ENCODE assay signal across 11 cellular contexts in genomic region chr1:68141801-68142440, GRCh38.
DNase-seq lines count a peak whose midpoint lies in the region; ATAC-seq and TF ChIP-seq lines count a peak whose summit lies in the region.
"Had no signal": no experiment of that assay in that cellular context is flagged by ENCODE, and none has a peak within 500 bp of the region (broad histone marks: within the 10 kb centered on the region; RNA-seq: fewer than 3 reads in every experiment).

No MANE protein-coding gene starts in this region.

- H3K4me3 ChIP-seq in mammary epithelial cell (replicated peaks in 1 of 3; ENCODE audit: insufficient read depth in 1 of 3, low read depth in 2 of 3, low read length in 3 of 3) (no peak overlapping the region), right atrium auricular region (no peak overlapping the region), upper lobe of right lung (no peak overlapping the region)

- peak overlapping the region; percentile 88 for H3K27ac Mint-ChIP-seq in neural crest cell (ENCODE audit: unreplicated experiment)
- no peak overlapping the region for H3K27ac Mint-ChIP-seq in T-helper 2 cell treated with Interferon-gamma antibody and Interleukin-4, amounts not matched to agents 5 μg/mL and 100 μg/mL, for 36 hours
- H3K27ac Mint-ChIP-seq: CD4-positive, alpha-beta memory T cell; immature natural killer cell had no signal

- CTCF ChIA-PET in mammary epithelial cell (lab: Charles Lee; ENCODE audit: low non-redundant PET): no interaction called here

- no peak overlapping the region for H3K9ac ChIP-seq in mammary epithelial cell (ENCODE audit: insufficient read depth, low read length)

- no peak for TF ChIP-seq CTCF in mammary epithelial cell (conservative IDR thresholded peaks at IDR 0.05 in 1 of 2, IDR thresholded peaks at IDR 0.05 in 1 of 2; ENCODE audit: extremely low read depth in 1 of 2, insufficient read depth in 1 of 2, low read depth in 1 of 2, low read length in 2 of 2)
- TF ChIP-seq CTCF in right atrium auricular region (IDR thresholded peaks at IDR 0.05): no peak
- no peak for TF ChIP-seq CTCF in neural crest cell (conservative IDR thresholded peaks at IDR 0.05)
- no peak for TF ChIP-seq CTCF in upper lobe of right lung (IDR thresholded peaks at IDR 0.05)

- in situ Hi-C loops in mammary epithelial cell (cut with MboI; ENCODE audit: low sequenced_read_pairs in 2 of 2): no loop called here

- H3K4me1 ChIP-seq in mammary epithelial cell (ENCODE audit: insufficient read depth, low read length): peaks cover 37% of the 10 kb centered on the region
- peaks cover 0 to 27% of the 10 kb centered on the region in 2 donors for H3K4me1 ChIP-seq in right atrium auricular region
- H3K4me1 ChIP-seq in upper lobe of right lung: peaks cover 6% of the 10 kb centered on the region

- 13% methylated on average over 10 of the region's 10 CpGs for WGBS in mammary epithelial cell (ENCODE audit: low coverage, missing lambda C conversion rate)

- H3K36me3 Mint-ChIP-seq in neural crest cell (ENCODE audit: low read depth): peaks cover 25% of the 10 kb centered on the region
- no peaks in the 10 kb centered on the region for H3K36me3 Mint-ChIP-seq in T-helper 2 cell treated with Interferon-gamma antibody and Interleukin-4, amounts not matched to agents 5 μg/mL and 100 μg/mL, for 36 hours (ENCODE audit: low read depth)
- H3K36me3 Mint-ChIP-seq: CD4-positive, alpha-beta memory T cell; immature natural killer cell had no signal

- H3K27me3 ChIP-seq in mammary epithelial cell (ENCODE audit: insufficient read depth, low read length) (no peaks in the 10 kb centered on the region), right atrium auricular region (no peaks in the 10 kb centered on the region), upper lobe of right lung (no peaks in the 10 kb centered on the region)

- peak overlapping the region; percentile 3 for H2AFZ ChIP-seq in mammary epithelial cell (ENCODE audit: low read depth, low read length)

- peak overlapping the region; percentile 38 for H3K4me3 Mint-ChIP-seq in neural crest cell
- no peak overlapping the region for H3K4me3 Mint-ChIP-seq in T-helper 2 cell treated with Interferon-gamma antibody and Interleukin-4, amounts not matched to agents 5 μg/mL and 100 μg/mL, for 36 hours
- H3K4me3 Mint-ChIP-seq: CD4-positive, alpha-beta memory T cell; immature natural killer cell had no signal

- H3K4me1 Mint-ChIP-seq in neural crest cell: peaks cover 33% of the 10 kb centered on the region
- no peaks in the 10 kb centered on the region for H3K4me1 Mint-ChIP-seq in T-helper 2 cell treated with Interferon-gamma antibody and Interleukin-4, amounts not matched to agents 5 μg/mL and 100 μg/mL, for 36 hours (ENCODE audit: low read depth)
- H3K4me1 Mint-ChIP-seq: CD4-positive, alpha-beta memory T cell; immature natural killer cell had no signal

- ATAC-seq in upper lobe of right lung: peak; percentile 26
- no peak for ATAC-seq in GM21786 (IDR thresholded peaks at IDR 0.05; ENCODE audit: unreplicated experiment)

- H3K79me2 ChIP-seq in mammary epithelial cell (ENCODE audit: insufficient read depth, low read length): no peaks in the 10 kb centered on the region

- no TSS peak for BruUV-seq in mammary epithelial cell (replicated peaks; lab: Mats Ljungman, UMichigan)

- peaks cover 12% of the 10 kb centered on the region for H3K36me3 ChIP-seq in mammary epithelial cell (ENCODE audit: insufficient read depth, low read length)
- peaks cover 4% of the 10 kb centered on the region for H3K36me3 ChIP-seq in right atrium auricular region
- H3K36me3 ChIP-seq in upper lobe of right lung: peaks cover 31% of the 10 kb centered on the region

- no peaks in the 10 kb centered on the region for H3K9me3 ChIP-seq in mammary epithelial cell (replicated peaks; ENCODE audit: insufficient read depth, low read length)
- H3K9me3 ChIP-seq in right atrium auricular region: no peaks in the 10 kb centered on the region
- H3K9me3 ChIP-seq in upper lobe of right lung: no peaks in the 10 kb centered on the region

- dilution Hi-C loops in mammary epithelial cell (cut with HindIII; ENCODE audit: low sequenced_read_pairs): no loop called here

- intact Hi-C loops in mammary epithelial cell (cut with micrococcal nuclease): no loop called here
- intact Hi-C loops in upper lobe of right lung (cut with DNase I): no loop called here

- no peaks in the 10 kb centered on the region for H3K27me3 Mint-ChIP-seq in neural crest cell (ENCODE audit: low read depth)
- no peaks in the 10 kb centered on the region for H3K27me3 Mint-ChIP-seq in T-helper 2 cell treated with Interferon-gamma antibody and Interleukin-4, amounts not matched to agents 5 μg/mL and 100 μg/mL, for 36 hours (ENCODE audit: low read depth)

- H3K4me2 ChIP-seq in mammary epithelial cell (ENCODE audit: insufficient read depth, low read depth, low read length): peak overlapping the region; percentile 49

- no peaks in the 10 kb centered on the region for H4K20me1 ChIP-seq in mammary epithelial cell (ENCODE audit: insufficient read depth, low read length)

- DNase-seq in mammary epithelial cell (no peak), right atrium auricular region (ENCODE audit: low spot score) (no peak), neural crest cell (ENCODE audit: low read depth, low spot score) (no peak), upper lobe of right lung (no peak), DMS53 (lab: John Stamatoyannopoulos, UW) (no peak)
- no peak for DNase-seq in T-helper 2 cell treated with Interferon-gamma antibody and Interleukin-4, amounts not matched to agents 5 μg/mL and 100 μg/mL, for 36 hours (ENCODE audit: low spot score)
- DNase-seq: activated T-cell treated with anti-CD3 and anti-CD28 coated beads, Interleukin-2, amount 50 U/mL, for 48 hours; CD4-positive, alpha-beta memory T cell; immature natural killer cell; NCI-H2081 treated with DMSO at 0.1 percent for 48 hours had no signal

- H3K27ac ChIP-seq in mammary epithelial cell (ENCODE audit: insufficient read depth, low read depth, low read length) (peak overlapping the region; percentile 8), right atrium auricular region (peak overlapping the region; percentile 17 to 57), upper lobe of right lung (peak overlapping the region; percentile 48)

- no peaks in the 10 kb centered on the region for H3K9me3 Mint-ChIP-seq in neural crest cell
- no peaks in the 10 kb centered on the region for H3K9me3 Mint-ChIP-seq in T-helper 2 cell treated with Interferon-gamma antibody and Interleukin-4, amounts not matched to agents 5 μg/mL and 100 μg/mL, for 36 hours
- H3K9me3 Mint-ChIP-seq: CD4-positive, alpha-beta memory T cell had no signal
